10 cellular contexts compared by ENCODE assay signal in genomic region chr4:37837446-37837845, GRCh38. TPM values are rescaled to one million over a fixed set of nuclear protein-coding genes. Genes with fewer than 3 reads are reported as not detected.
DNase-seq lines count a peak whose midpoint lies in the region; ATAC-seq and TF ChIP-seq lines count a peak whose summit lies in the region.
"Had no signal": no experiment of that assay in that cellular context is flagged by ENCODE, and none has a peak within 500 bp of the region (broad histone marks: within the 10 kb centered on the region; RNA-seq: fewer than 3 reads in every experiment).

No MANE protein-coding gene starts in this region.

- H3K9ac ChIP-seq in SK-N-SH = no peak overlapping the region

- peaks cover 15% of the 10 kb centered on the region for H3F3A ChIP-seq in SK-N-SH (replicated peaks; ENCODE audit: insufficient read depth)

- intact Hi-C loops in activated CD4-positive, alpha-beta T cell treated with anti-CD3 and anti-CD28 coated beads for 36 hours (cut with DNase I, micrococcal nuclease) = no loop called here
- intact Hi-C loops in esophagus squamous epithelium (cut with DNase I) (loop anchor here (10.0 kb wide), 1 partner anchor 137 kb away; no protein-coding TSS in a partner anchor), spleen (cut with DNase I; ENCODE audit: low total_unique reads) (no loop called here)

- no peaks in the 10 kb centered on the region for H4K20me1 ChIP-seq in SK-N-SH (ENCODE audit: insufficient read depth)

- H3K4me3 ChIP-seq in SK-N-SH (ENCODE audit: low read depth in 2 of 2, low read length in 1 of 2) = no peak overlapping the region
- H3K4me3 ChIP-seq in esophagus squamous epithelium = no peak overlapping the region
- no peak overlapping the region for H3K4me3 ChIP-seq in spleen

- H3K27me3 Mint-ChIP-seq in activated CD4-positive, alpha-beta T cell treated with anti-CD3 and anti-CD28 coated beads for 36 hours = no peaks in the 10 kb centered on the region

- H3K36me3 ChIP-seq in SK-N-SH (replicated peaks in 1 of 2; ENCODE audit: control insufficient read depth in 1 of 2, insufficient read depth in 2 of 2, low read length in 1 of 2) (peaks cover 32 to 54% of the 10 kb centered on the region in 2 experiments), esophagus squamous epithelium (peaks cover 0 to 100% (median 34%) of the 10 kb centered on the region in 3 donors), spleen (peaks cover 0 to 88% (median 50%) of the 10 kb centered on the region in 6 donors)

- no peaks in the 10 kb centered on the region for H3K27me3 ChIP-seq in SK-N-SH (ENCODE audit: insufficient read depth)
- H3K27me3 ChIP-seq in esophagus squamous epithelium = no peaks in the 10 kb centered on the region
- H3K27me3 ChIP-seq in spleen (replicated peaks in 1 of 7) = no peaks in the 10 kb centered on the region

- H3K36me3 Mint-ChIP-seq in activated CD4-positive, alpha-beta T cell treated with anti-CD3 and anti-CD28 coated beads for 36 hours (ENCODE audit: low read depth) = peaks cover 50% of the 10 kb centered on the region

- H3K9me2 ChIP-seq in SK-N-SH = no peaks in the 10 kb centered on the region

- H3K27ac ChIP-seq in SK-N-SH (ENCODE audit: low read depth in 2 of 2, low read length in 1 of 2) (peak overlapping the region; percentile 31 to 64; a peak in 3 of 4 replicates), esophagus squamous epithelium (peak overlapping the region; percentile 14 to 55 (median 29)), spleen (peak overlapping the region; percentile 29 to 79 (median 67))

- TF ChIP-seq POLR2A in esophagus squamous epithelium (IDR thresholded peaks at IDR 0.05) (no peak), spleen (IDR thresholded peaks at IDR 0.05) (no peak)

- H3K4me1 ChIP-seq in SK-N-SH (ENCODE audit: control insufficient read depth in 1 of 2, insufficient read depth in 2 of 2, low read depth in 1 of 2, low read length in 1 of 2) (peaks cover 0 to 14% of the 10 kb centered on the region in 2 experiments; a peak in 1 of 4 replicates), esophagus squamous epithelium (peaks cover 0 to 27% (median 3%) of the 10 kb centered on the region in 3 donors), spleen (peaks cover 13 to 55% (median 26%) of the 10 kb centered on the region in 6 donors)

- peaks cover 10% of the 10 kb centered on the region; the same call in 1 of the 2 replicates for H3K79me2 ChIP-seq in SK-N-SH (ENCODE audit: insufficient read depth)

- peak overlapping the region; percentile 17 for H3K27ac Mint-ChIP-seq in activated CD4-positive, alpha-beta T cell treated with anti-CD3 and anti-CD28 coated beads for 36 hours

- POLR2A ChIA-PET in activated CD4-positive, alpha-beta T cell treated with anti-CD3 and anti-CD28 coated beads for 36 hours (lab: Charles Lee) = no interaction called here
- POLR2A ChIA-PET in SK-N-SH (lab: Yijun Ruan, JAX) = no interaction called here

- no peak for DNase-seq in activated CD4-positive, alpha-beta T cell treated with anti-CD3 and anti-CD28 coated beads for 36 hours
- no peak for DNase-seq in activated CD4-positive, alpha-beta T cell treated with anti-CD3 and anti-CD28 coated beads for 48 hours
- DNase-seq in SK-N-SH (no peak), esophagus squamous epithelium (lab: John Stamatoyannopoulos, UW) (no peak), spleen (no peak), nucleus accumbens (lab: John Stamatoyannopoulos, UW) (no peak), germinal center (ENCODE audit: low spot score) (no peak)
- no peak for DNase-seq in stimulated activated CD4-positive, alpha-beta T cell treated with anti-CD3 and anti-CD28 coated beads, Interleukin-1b, Interleukin-23, amount 100 ng/mL, for 48 hours
- DNase-seq: NCI-H2029 treated with DMSO at 0.1 percent for 48 hours, T1000 had no signal

- H3K4me1 Mint-ChIP-seq in activated CD4-positive, alpha-beta T cell treated with anti-CD3 and anti-CD28 coated beads for 36 hours = peaks cover 31% of the 10 kb centered on the region

- H3K4me2 ChIP-seq in SK-N-SH = peak overlapping the region; percentile 25

- CTCF ChIA-PET in activated CD4-positive, alpha-beta T cell treated with anti-CD3 and anti-CD28 coated beads for 36 hours (lab: Charles Lee) = interaction anchor here (0.6 to 1.2 kb wide), 3 partner anchors 10 to 604 kb away, joined by 3 to 5 read pairs (median 3); no protein-coding TSS in a partner anchor
- CTCF ChIA-PET in SK-N-SH (lab: Yijun Ruan, JAX) = interaction anchor here (1.1 kb wide), 1 partner anchor 234 kb away, joined by 4 read pairs; no protein-coding TSS in a partner anchor

- no peaks in the 10 kb centered on the region for H3K9me3 ChIP-seq in SK-N-SH
- H3K9me3 ChIP-seq in esophagus squamous epithelium = no peaks in the 10 kb centered on the region
- H3K9me3 ChIP-seq in spleen = no peaks in the 10 kb centered on the region

- TF ChIP-seq CTCF in SK-N-SH (IDR thresholded peaks at IDR 0.05) (no peak), esophagus squamous epithelium (IDR thresholded peaks at IDR 0.05) (no peak), spleen (IDR thresholded peaks at IDR 0.05 in 8 of 11, conservative IDR thresholded peaks at IDR 0.05 in 3 of 11) (no peak)

- no peak for TF ChIP-seq RAD21 in SK-N-SH (IDR thresholded peaks at IDR 0.05; ENCODE audit: low read length)

- peak; percentile 36 for ATAC-seq in activated CD4-positive, alpha-beta T cell treated with anti-CD3 and anti-CD28 coated beads for 36 hours

- no peaks in the 10 kb centered on the region for H3K9me3 Mint-ChIP-seq in activated CD4-positive, alpha-beta T cell treated with anti-CD3 and anti-CD28 coated beads for 36 hours (ENCODE audit: low read depth)

- no peak for TF ChIP-seq EP300 in SK-N-SH (IDR thresholded peaks at IDR 0.05; ENCODE audit: borderline replicate concordance in 1 of 2, low read depth in 1 of 2, low read length in 1 of 2)

- H2AFZ ChIP-seq in SK-N-SH (ENCODE audit: low read depth) = peak overlapping the region; percentile 24; the same call in 1 of the 2 replicates

- WGBS in SK-N-SH (ENCODE audit: low lambda C conversion rate) = 60% methylated on average over 2 of the region's 2 CpGs
- 61 to 64% methylated on average over 2 of the region's 2 CpGs for WGBS in esophagus squamous epithelium, 2 donors
- WGBS in spleen, 5 donors = 1 to 6% (median 5%) methylated on average over 2 of the region's 2 CpGs

- no peak overlapping the region for H3K4me3 Mint-ChIP-seq in activated CD4-positive, alpha-beta T cell treated with anti-CD3 and anti-CD28 coated beads for 36 hours

TF ChIP-seq in SK-N-SH, 30 proteins besides CTCF, POLR2A, EP300 and RAD21:
- peak; percentile 32; the same call in 1 of the 2 replicates for TF ChIP-seq PBX3 (IDR thresholded peaks at IDR 0.05)
- peak; percentile 77 for TF ChIP-seq USF1 (IDR thresholded peaks at IDR 0.05; ENCODE audit: borderline replicate concordance, low read depth)
- TF ChIP-seq NFIC (IDR thresholded peaks at IDR 0.05; ENCODE audit: borderline replicate concordance) = 0 out of 2 replicates have a peak, but pooled peaks have one; percentile 14
- TF ChIP-seq GABPA (IDR thresholded peaks at IDR 0.05; ENCODE audit: low read depth) = peak; percentile 29; the same call in 1 of the 2 replicates
- TF ChIP-seq POLR2AphosphoS5 (IDR thresholded peaks at IDR 0.05; ENCODE audit: low read depth, low read length) = no peak
- no peak for TF ChIP-seq JUND (IDR thresholded peaks at IDR 0.05)

RNA-seq across cellular contexts. Expression of gene PGM2, which starts 11.0 kb away (rescaled TPM):
- total RNA-seq in activated CD4-positive, alpha-beta T cell treated with anti-CD3 and anti-CD28 coated beads for 36 hours = 10 to 100 TPM; 54.1 to 60.1 TPM
- polyA plus RNA-seq in SK-N-SH (2012; rRNA removed) (12.7 and 15.8 TPM in 2 replicates), spleen (1 to 10 TPM; 5.4 to 9.5 (median 7.6) TPM)
- polyA plus RNA-seq in SK-N-SH (2012; cell fraction: cytosol; rRNA removed) = 15.6 and 17.8 TPM in 2 replicates
- 12.4 and 19.0 TPM in 2 replicates for polyA plus RNA-seq in SK-N-SH (2012; cell fraction: nucleus; rRNA removed)
- total RNA-seq in esophagus squamous epithelium (100 to 1,000 TPM in 2 of 4 donors, 10 to 100 TPM in 2; 65.6 to 127 (median 93.6) TPM), spleen (10 to 100 TPM; 24.6 to 43.7 (median 30.1) TPM)

RNA-seq across cellular contexts. Expression of gene TBC1D1, which starts 53.4 kb away (rescaled TPM):
- 10 to 100 TPM; 60.8 to 71.8 TPM for total RNA-seq in activated CD4-positive, alpha-beta T cell treated with anti-CD3 and anti-CD28 coated beads for 36 hours
- polyA plus RNA-seq in SK-N-SH (2012; rRNA removed) (20.3 and 29.8 TPM in 2 replicates), spleen (10 to 100 TPM; 49.3 to 68.4 (median 49.7) TPM)
- 19.5 and 22.9 TPM in 2 replicates for polyA plus RNA-seq in SK-N-SH (2012; cell fraction: cytosol; rRNA removed)
- 25.6 and 30.5 TPM in 2 replicates for polyA plus RNA-seq in SK-N-SH (2012; cell fraction: nucleus; rRNA removed)
- total RNA-seq in esophagus squamous epithelium (10 to 100 TPM in 3 of 4 donors, 1 to 10 TPM in 1; 6.9 to 44.6 (median 25.6) TPM), spleen (100 to 1,000 TPM in 4 of 7 donors, 10 to 100 TPM in 3; 81.0 to 142 (median 110) TPM)
